14 cellular contexts compared by ENCODE assay signal in the genomic region with DNA sequence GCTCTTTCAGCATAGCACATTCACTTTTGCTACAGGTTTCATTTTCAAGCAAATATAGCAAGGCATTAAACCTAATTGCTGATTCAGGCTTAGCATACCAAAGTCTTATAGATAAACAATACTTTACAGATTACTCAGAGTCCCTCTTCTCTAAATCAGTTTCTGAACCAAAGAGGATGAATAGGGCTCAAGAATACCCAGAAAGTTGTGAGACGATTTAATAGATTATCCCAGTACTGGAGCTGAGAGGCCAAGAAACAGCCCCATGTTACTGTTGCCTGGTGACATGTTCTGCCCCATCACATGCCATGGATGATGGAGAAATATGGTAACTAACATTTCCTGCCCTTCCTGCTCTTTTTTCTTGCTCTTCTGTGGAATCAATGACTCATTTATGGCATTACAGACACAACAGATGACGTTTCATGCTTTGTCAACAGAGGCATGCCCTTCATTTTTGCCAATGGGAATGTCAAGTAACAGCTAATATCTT. TPM values are rescaled to one million over a fixed set of nuclear protein-coding genes. Genes with fewer than 3 reads are reported as not detected.
A peak's percentile ranks its signal among the peaks of the same experiment; 100 is the strongest.
DNase-seq lines count a peak whose midpoint lies in the region; ATAC-seq and TF ChIP-seq lines count a peak whose summit lies in the region.
"Had no signal": no experiment of that assay in that cellular context is flagged by ENCODE, and none has a peak within 500 bp of the region (broad histone marks: within the 10 kb centered on the region; RNA-seq: fewer than 3 reads in every experiment).

No MANE protein-coding gene starts in this region.

- no peaks in the 10 kb centered on the region for H3K36me3 ChIP-seq in RWPE2 (ENCODE audit: low read depth)
- no peaks in the 10 kb centered on the region for H3K36me3 ChIP-seq in thoracic aorta
- H3K36me3 ChIP-seq in CD8-positive, alpha-beta memory T cell (ENCODE audit: insufficient read depth, low read length) = no peaks in the 10 kb centered on the region
- H3K36me3 ChIP-seq: adrenal gland, heart right ventricle had no signal

- TF ChIP-seq CTCF in RWPE2 (IDR thresholded peaks at IDR 0.05; ENCODE audit: poor library complexity, severe bottlenecking) (no peak), thoracic aorta (IDR thresholded peaks at IDR 0.05) (no peak), WTC11 (IDR thresholded peaks at IDR 0.05) (no peak)

- no peaks in the 10 kb centered on the region for H3K4me1 Mint-ChIP-seq in activated CD8-positive, alpha-beta memory T cell treated with anti-CD3 and anti-CD28 coated beads, Interleukin-2, amount 10 ng/mL, durations not matched to agents 7 days and 5 days
- H3K4me1 Mint-ChIP-seq in WTC11 = peaks cover 12% of the 10 kb centered on the region
- no peaks in the 10 kb centered on the region for H3K4me1 Mint-ChIP-seq in CD8-positive, alpha-beta memory T cell
- H3K4me1 Mint-ChIP-seq: naive B cell had no signal

- CTCF ChIA-PET in activated CD8-positive, alpha-beta memory T cell treated with anti-CD3 and anti-CD28 coated beads, Interleukin-2, amount 10 ng/mL, durations not matched to agents 7 days and 5 days (lab: Charles Lee) = interaction anchor here (0.9 kb wide), 1 partner anchor 10 kb away, joined by 3 read pairs; no protein-coding TSS in a partner anchor
- CTCF ChIA-PET in WTC11 (lab: Charles Lee) = no interaction called here
- CTCF ChIA-PET in CD8-positive, alpha-beta memory T cell (lab: Charles Lee) = no interaction called here

- H3K4me3 ChIP-seq in RWPE2 (ENCODE audit: severe bottlenecking) (no peak overlapping the region), thoracic aorta (no peak overlapping the region)
- no peak overlapping the region for H3K4me3 ChIP-seq in CD8-positive, alpha-beta memory T cell (ENCODE audit: low read length)
- H3K4me3 ChIP-seq: adrenal gland, heart right ventricle had no signal

- POLR2A ChIA-PET in WTC11 (lab: Charles Lee) = no interaction called here
- POLR2A ChIA-PET in CD8-positive, alpha-beta memory T cell (lab: Charles Lee) = no interaction called here

- peak; percentile 9 for ATAC-seq in activated CD8-positive, alpha-beta memory T cell treated with anti-CD3 and anti-CD28 coated beads, Interleukin-2, amount 10 ng/mL, durations not matched to agents 7 days and 5 days
- peak; percentile 91 for ATAC-seq in RWPE2 (ENCODE audit: low read depth)
- ATAC-seq in thoracic aorta (ENCODE audit: insufficient number of reproducible peaks, low FRiP score, low read depth) = peak; percentile 51
- no peak for ATAC-seq in WTC11
- no peak for ATAC-seq in HG02588 (IDR thresholded peaks at IDR 0.05; ENCODE audit: unreplicated experiment)
- ATAC-seq: heart right ventricle had no signal

- H3K27ac Mint-ChIP-seq in activated CD8-positive, alpha-beta memory T cell treated with anti-CD3 and anti-CD28 coated beads, Interleukin-2, amount 10 ng/mL, durations not matched to agents 7 days and 5 days = no peak overlapping the region
- no peak overlapping the region for H3K27ac Mint-ChIP-seq in WTC11
- no peak overlapping the region for H3K27ac Mint-ChIP-seq in CD8-positive, alpha-beta memory T cell
- H3K27ac Mint-ChIP-seq: naive B cell had no signal

- no peaks in the 10 kb centered on the region for H3K9me3 ChIP-seq in RWPE2 (ENCODE audit: severe bottlenecking)
- H3K9me3 ChIP-seq in thoracic aorta = no peaks in the 10 kb centered on the region
- no peaks in the 10 kb centered on the region for H3K9me3 ChIP-seq in CD8-positive, alpha-beta memory T cell (ENCODE audit: low read length)
- H3K9me3 ChIP-seq: adrenal gland had no signal

- H3K27me3 ChIP-seq in RWPE2 (ENCODE audit: insufficient read depth, poor library complexity, severe bottlenecking) (no peaks in the 10 kb centered on the region), thoracic aorta (replicated peaks; ENCODE audit: insufficient read depth) (no peaks in the 10 kb centered on the region)
- no peaks in the 10 kb centered on the region for H3K27me3 ChIP-seq in CD8-positive, alpha-beta memory T cell (ENCODE audit: insufficient read depth, low read length, poor library complexity, severe bottlenecking)
- H3K27me3 ChIP-seq: adrenal gland, heart right ventricle had no signal

- H3K4me1 ChIP-seq in RWPE2 (ENCODE audit: insufficient read depth, poor library complexity, severe bottlenecking) (peaks cover 13% of the 10 kb centered on the region), thoracic aorta (ENCODE audit: control insufficient read depth in 1 of 2, low read depth in 2 of 2) (peaks cover 12 to 22% of the 10 kb centered on the region in 2 donors)
- no peaks in the 10 kb centered on the region for H3K4me1 ChIP-seq in CD8-positive, alpha-beta memory T cell (ENCODE audit: insufficient read depth, low read length)
- H3K4me1 ChIP-seq: adrenal gland had no signal

- no peak for DNase-seq in activated CD8-positive, alpha-beta memory T cell treated with anti-CD3 and anti-CD28 coated beads, Interleukin-2, amount 10 ng/mL, durations not matched to agents 7 days and 5 days
- no peak for DNase-seq in activated CD8-positive, alpha-beta memory T cell treated with anti-CD3 and anti-CD28 coated beads, Interleukin-2, amount 50 U/mL, for 48 hours
- no peak for DNase-seq in RWPE2 (ENCODE audit: low spot score)
- DNase-seq in fibroblast of peridontal ligament (ENCODE audit: extremely low read depth) = peak; percentile 91
- DNase-seq in thoracic aorta (ENCODE audit: low spot score) = no peak
- no peak for DNase-seq in WTC11 (ENCODE audit: low spot score)
- no peak for DNase-seq in CD8-positive, alpha-beta memory T cell
- DNase-seq: ACHN, adrenal gland, heart right ventricle, naive B cell, NCI-H2029 treated with DMSO at 0.1 percent for 48 hours, Right ventricle myocardium superior had no signal

- H3K27me3 Mint-ChIP-seq in activated CD8-positive, alpha-beta memory T cell treated with anti-CD3 and anti-CD28 coated beads, Interleukin-2, amount 10 ng/mL, durations not matched to agents 7 days and 5 days = no peaks in the 10 kb centered on the region
- H3K27me3 Mint-ChIP-seq in WTC11 (ENCODE audit: low read depth) = no peaks in the 10 kb centered on the region; the same call in 1 of the 2 replicates
- H3K27me3 Mint-ChIP-seq in CD8-positive, alpha-beta memory T cell = peaks cover 1 to 11% of the 10 kb centered on the region in 2 donors

- H3K36me3 Mint-ChIP-seq in activated CD8-positive, alpha-beta memory T cell treated with anti-CD3 and anti-CD28 coated beads, Interleukin-2, amount 10 ng/mL, durations not matched to agents 7 days and 5 days = no peaks in the 10 kb centered on the region
- peaks cover 16% of the 10 kb centered on the region for H3K36me3 Mint-ChIP-seq in WTC11
- H3K36me3 Mint-ChIP-seq in CD8-positive, alpha-beta memory T cell = peaks cover 0 to 6% (median 1%) of the 10 kb centered on the region in 3 donors
- H3K36me3 Mint-ChIP-seq: naive B cell had no signal

- no peaks in the 10 kb centered on the region for H3K9me3 Mint-ChIP-seq in activated CD8-positive, alpha-beta memory T cell treated with anti-CD3 and anti-CD28 coated beads, Interleukin-2, amount 10 ng/mL, durations not matched to agents 7 days and 5 days (ENCODE audit: low read depth)
- H3K9me3 Mint-ChIP-seq in WTC11 = peaks cover 26% of the 10 kb centered on the region
- H3K9me3 Mint-ChIP-seq in CD8-positive, alpha-beta memory T cell = peaks cover 0 to under 1% (median 0%) of the 10 kb centered on the region in 5 donors

- H3K27ac ChIP-seq in RWPE2 (ENCODE audit: poor library complexity, severe bottlenecking) = peak overlapping the region; percentile 59
- peak overlapping the region in 1 of 2 donors; percentile 55 for H3K27ac ChIP-seq in thoracic aorta
- no peak overlapping the region for H3K27ac ChIP-seq in CD8-positive, alpha-beta memory T cell (ENCODE audit: low read depth, low read length)
- H3K27ac ChIP-seq: adrenal gland, heart right ventricle had no signal

- H3K4me3 Mint-ChIP-seq in activated CD8-positive, alpha-beta memory T cell treated with anti-CD3 and anti-CD28 coated beads, Interleukin-2, amount 10 ng/mL, durations not matched to agents 7 days and 5 days = no peak overlapping the region
- H3K4me3 Mint-ChIP-seq in WTC11 = no peak overlapping the region
- H3K4me3 Mint-ChIP-seq in CD8-positive, alpha-beta memory T cell = no peak overlapping the region
- H3K4me3 Mint-ChIP-seq: naive B cell had no signal

TF ChIP-seq in WTC11, 78 proteins besides CTCF, POLR2A, EP300 and RAD21 (continues in another document):
- TF ChIP-seq KAT7 (CRISPR knock-in tag; IDR thresholded peaks at IDR 0.05; ENCODE audit: borderline replicate concordance) (no peak), GABPB1 (CRISPR knock-in tag; IDR thresholded peaks at IDR 0.05) (no peak), ZNF416 (CRISPR knock-in tag; IDR thresholded peaks at IDR 0.05) (no peak), SMAD4 (CRISPR knock-in tag; IDR thresholded peaks at IDR 0.05) (no peak), CREB1 (CRISPR knock-in tag; IDR thresholded peaks at IDR 0.05) (no peak), ZNF671 (CRISPR knock-in tag; IDR thresholded peaks at IDR 0.05) (no peak), ZNF121 (CRISPR knock-in tag; IDR thresholded peaks at IDR 0.05) (no peak)
- TF ChIP-seq, protein P1, sequence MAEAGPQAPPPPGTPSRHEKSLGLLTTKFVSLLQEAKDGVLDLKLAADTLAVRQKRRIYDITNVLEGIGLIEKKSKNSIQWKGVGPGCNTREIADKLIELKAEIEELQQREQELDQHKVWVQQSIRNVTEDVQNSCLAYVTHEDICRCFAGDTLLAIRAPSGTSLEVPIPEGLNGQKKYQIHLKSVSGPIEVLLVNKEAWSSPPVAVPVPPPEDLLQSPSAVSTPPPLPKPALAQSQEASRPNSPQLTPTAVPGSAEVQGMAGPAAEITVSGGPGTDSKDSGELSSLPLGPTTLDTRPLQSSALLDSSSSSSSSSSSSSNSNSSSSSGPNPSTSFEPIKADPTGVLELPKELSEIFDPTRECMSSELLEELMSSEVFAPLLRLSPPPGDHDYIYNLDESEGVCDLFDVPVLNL (CRISPR knock-in tag; IDR thresholded peaks at IDR 0.05; ENCODE audit: borderline replicate concordance, low read depth) = no peak
- TF ChIP-seq, protein P2, sequence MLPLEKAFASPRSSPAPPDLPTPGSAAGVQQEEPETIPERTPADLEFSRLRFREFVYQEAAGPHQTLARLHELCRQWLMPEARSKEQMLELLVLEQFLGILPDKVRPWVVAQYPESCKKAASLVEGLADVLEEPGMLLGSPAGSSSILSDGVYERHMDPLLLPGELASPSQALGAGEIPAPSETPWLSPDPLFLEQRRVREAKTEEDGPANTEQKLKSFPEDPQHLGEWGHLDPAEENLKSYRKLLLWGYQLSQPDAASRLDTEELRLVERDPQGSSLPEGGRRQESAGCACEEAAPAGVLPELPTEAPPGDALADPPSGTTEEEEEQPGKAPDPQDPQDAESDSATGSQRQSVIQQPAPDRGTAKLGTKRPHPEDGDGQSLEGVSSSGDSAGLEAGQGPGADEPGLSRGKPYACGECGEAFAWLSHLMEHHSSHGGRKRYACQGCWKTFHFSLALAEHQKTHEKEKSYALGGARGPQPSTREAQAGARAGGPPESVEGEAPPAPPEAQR (CRISPR knock-in tag; IDR thresholded peaks at IDR 0.05) = no peak

RNA-seq across cellular contexts. Expression of gene SSBP2, which starts 18.1 kb away (rescaled TPM):
- total RNA-seq in activated CD8-positive, alpha-beta memory T cell treated with anti-CD3 and anti-CD28 coated beads, Interleukin-2, amount 10 ng/mL, durations not matched to agents 7 days and 5 days = 10 to 100 TPM; 13.1 to 21.5 TPM
- total RNA-seq in thoracic aorta = 10 to 100 TPM; 23.7 to 75.0 TPM
- total RNA-seq in WTC11 (2021) = 24.9 to 29.7 TPM (median 27.8 TPM) in 3 replicates
- 10 to 100 TPM in 1 of 2 experiments, 1 to 10 TPM in 1; 9.2 to 10.4 TPM for total RNA-seq in CD8-positive, alpha-beta memory T cell
- polyA plus RNA-seq in CD8-positive, alpha-beta memory T cell = 21.8 TPM

Comparison
In these comparisons a context has a peak if more than half of its experiments do, and no peak if none do; other contexts are left out.
1. ATAC-seq: peak in activated CD8-positive, alpha-beta memory T cell treated with anti-CD3 and anti-CD28 coated beads, Interleukin-2, amount 10 ng/mL, durations not matched to agents 7 days and 5 days (single experiment), RWPE2 (single experiment) and thoracic aorta (single experiment); none in WTC11 (single experiment) and HG02588 (single experiment).